Comparison of ENCODE assay signal across 36 cellular contexts in genomic region chr6:90521955-90522354, GRCh38.
"Had no signal": no experiment of that assay in that cellular context is flagged by ENCODE, and none has a peak within 500 bp of the region (broad histone marks: within the 10 kb centered on the region; RNA-seq: fewer than 3 reads in every experiment).

No MANE protein-coding gene starts in this region.

- H3K4me3 ChIP-seq: adrenal gland, body of pancreas, breast epithelium had no signal

- H3K27ac ChIP-seq: adrenal gland, body of pancreas, brain microvascular endothelial cell, breast epithelium, VCaP had no signal

- H3K4me3 Mint-ChIP-seq: activated B cell treated with CpG ODN at 0.5 μM for 24 hours; activated CD4-positive, alpha-beta memory T cell treated with anti-CD3 and anti-CD28 coated beads for 36 hours; activated CD4-positive, alpha-beta T cell treated with anti-CD3 and anti-CD28 coated beads, Interleukin-2, amount 10 ng/mL, durations not matched to agents 24 days and 14 days; activated CD8-positive, alpha-beta T cell treated with anti-CD3 and anti-CD28 coated beads for 36 hours; activated naive CD4-positive, alpha-beta T cell treated with anti-CD3 and anti-CD28 coated beads for 36 hours; activated naive CD8-positive, alpha-beta T cell treated with anti-CD3 and anti-CD28 coated beads for 36 hours; activated T-cell treated with anti-CD3 and anti-CD28 coated beads, Interleukin-2, amount 50 U/mL, for 4 hours; activated T-cell treated with anti-CD3 and anti-CD28 coated beads, Interleukin-2, amount 50 U/mL, for 72 hours; activated T-helper 1 cell treated with anti-CD3 and anti-CD28 coated beads, Interleukin-12 subunit alpha, Interleukin-12 subunit beta, Interleukin-2, Interleukin-4 antibody, amounts not matched to agents 30 ng/mL and 10 ng/mL and 1 ng/mL, durations not matched to agents 14 hours and 24 hours and 36 hours; activated T-helper 17 cell treated with anti-CD3 and anti-CD28 coated beads, Interleukin-2, amount 50 U/mL, for 72 hours; T-helper 1 cell treated with Interleukin-12 subunit alpha and Interleukin-12 subunit beta and Interleukin-4 antibody, amounts not matched to agents 30 μg/mL and 1 μg/mL, for 36 hours; T-helper 2 cell treated with Interferon-gamma antibody and Interleukin-4, amounts not matched to agents 5 μg/mL and 100 μg/mL, for 36 hours had no signal

- H3K4me1 ChIP-seq: body of pancreas, breast epithelium had no signal

- H3K9me3 ChIP-seq: adrenal gland, body of pancreas, breast epithelium had no signal

- DNase-seq: activated B cell treated with CpG ODN at 0.5 μM for 24 hours; activated CD4-positive, alpha-beta memory T cell treated with anti-CD3 and anti-CD28 coated beads for 36 hours; activated CD4-positive, alpha-beta T cell treated with anti-CD3 and anti-CD28 coated beads for 4 hours; activated CD4-positive, alpha-beta T cell treated with anti-CD3 and anti-CD28 coated beads, Interleukin-2, amount 10 ng/mL, durations not matched to agents 24 days and 14 days; activated CD4-positive, alpha-beta T cell treated with anti-CD3 and anti-CD28 coated beads, Interleukin-2, amount 50 U/mL, for 1 hour; activated CD4-positive, alpha-beta T cell treated with anti-CD3 and anti-CD28 coated beads, Interleukin-2, amount 50 U/mL, for 4 hours; activated CD4-positive, CD25-positive, alpha-beta regulatory T cell treated with anti-CD3 and anti-CD28 coated beads, Interleukin-2, amount 50 U/mL, for 72 hours; activated CD8-positive, alpha-beta memory T cell treated with anti-CD3 and anti-CD28 coated beads, Interleukin-2, amount 50 U/mL, for 4 hours; activated CD8-positive, alpha-beta T cell treated with anti-CD3 and anti-CD28 coated beads for 36 hours; activated effector memory CD4-positive, alpha-beta T cell treated with anti-CD3 and anti-CD28 coated beads, Interleukin-2, amount 50 U/mL, for 16 hours; activated gamma-delta T cell treated with Interleukin-2 at 50 U/mL for 16 hours; activated naive CD4-positive, alpha-beta T cell; activated naive CD4-positive, alpha-beta T cell treated with anti-CD3 and anti-CD28 coated beads for 36 hours; activated naive CD4-positive, alpha-beta T cell treated with anti-CD3 and anti-CD28 coated beads, Interleukin-2, amount 50 U/mL, for 16 hours; activated naive CD8-positive, alpha-beta T cell treated with anti-CD3 and anti-CD28 coated beads for 36 hours; activated T-cell treated with anti-CD3 and anti-CD28 coated beads for 4 hours; activated T-cell treated with anti-CD3 and anti-CD28 coated beads, Interleukin-2, amount 50 U/mL, for 1 hour; activated T-cell treated with anti-CD3 and anti-CD28 coated beads, Interleukin-2, amount 50 U/mL, for 4 hours; activated T-cell treated with anti-CD3 and anti-CD28 coated beads, Interleukin-2, amount 50 U/mL, for 72 hours; adrenal gland; amniotic stem cell; aorta; body of pancreas; brain microvascular endothelial cell; central memory CD4-positive, alpha-beta T cell; T-helper 2 cell; T-helper 9 cell had no signal

- H3K9me3 Mint-ChIP-seq: activated B cell treated with CpG ODN at 0.5 μM for 24 hours; activated CD4-positive, alpha-beta memory T cell treated with anti-CD3 and anti-CD28 coated beads for 36 hours; activated CD4-positive, alpha-beta T cell treated with anti-CD3 and anti-CD28 coated beads, Interleukin-2, amount 10 ng/mL, durations not matched to agents 24 days and 14 days; activated CD8-positive, alpha-beta T cell treated with anti-CD3 and anti-CD28 coated beads for 36 hours; activated naive CD4-positive, alpha-beta T cell treated with anti-CD3 and anti-CD28 coated beads for 36 hours; activated naive CD4-positive, alpha-beta T cell treated with anti-CD3 and anti-CD28 coated beads, Interleukin-2, amount 50 U/mL, for 72 hours; activated naive CD8-positive, alpha-beta T cell treated with anti-CD3 and anti-CD28 coated beads for 36 hours; activated T-cell treated with anti-CD3 and anti-CD28 coated beads, Interleukin-2, amount 50 U/mL, for 4 hours; activated T-cell treated with anti-CD3 and anti-CD28 coated beads, Interleukin-2, amount 50 U/mL, for 72 hours; activated T-helper 1 cell treated with anti-CD3 and anti-CD28 coated beads, Interleukin-12 subunit alpha, Interleukin-12 subunit beta, Interleukin-2, Interleukin-4 antibody, amounts not matched to agents 30 ng/mL and 10 ng/mL and 1 ng/mL, durations not matched to agents 14 hours and 24 hours and 36 hours; activated T-helper 17 cell treated with anti-CD3 and anti-CD28 coated beads, Interleukin-2, amount 50 U/mL, for 72 hours; T-helper 1 cell treated with Interleukin-12 subunit alpha and Interleukin-12 subunit beta and Interleukin-4 antibody, amounts not matched to agents 30 μg/mL and 1 μg/mL, for 36 hours; T-helper 2 cell treated with Interferon-gamma antibody and Interleukin-4, amounts not matched to agents 5 μg/mL and 100 μg/mL, for 36 hours had no signal

- H3K36me3 Mint-ChIP-seq: activated naive CD4-positive, alpha-beta T cell treated with anti-CD3 and anti-CD28 coated beads, Interleukin-2, amount 50 U/mL, for 72 hours had no signal

- ATAC-seq: activated CD8-positive, alpha-beta T cell treated with anti-CD3 and anti-CD28 coated beads for 36 hours; activated naive CD4-positive, alpha-beta T cell treated with anti-CD3 and anti-CD28 coated beads, Interleukin-2, amount 50 U/mL, for 72 hours; activated T-cell treated with anti-CD3 and anti-CD28 coated beads, Interleukin-2, amount 50 U/mL, for 4 hours; activated T-cell treated with anti-CD3 and anti-CD28 coated beads, Interleukin-2, amount 50 U/mL, for 72 hours; activated T-helper 17 cell treated with anti-CD3 and anti-CD28 coated beads, Interleukin-2, amount 50 U/mL, for 72 hours; body of pancreas had no signal

- FAIRE-seq: astrocyte, TTC549 had no signal

- H3K27me3 ChIP-seq: adrenal gland, body of pancreas, brain microvascular endothelial cell, breast epithelium had no signal

- H3K27me3 Mint-ChIP-seq: activated B cell treated with CpG ODN at 0.5 μM for 24 hours; activated CD4-positive, alpha-beta memory T cell treated with anti-CD3 and anti-CD28 coated beads for 36 hours; activated CD4-positive, alpha-beta T cell treated with anti-CD3 and anti-CD28 coated beads, Interleukin-2, amount 10 ng/mL, durations not matched to agents 24 days and 14 days; activated CD8-positive, alpha-beta T cell treated with anti-CD3 and anti-CD28 coated beads for 36 hours; activated naive CD8-positive, alpha-beta T cell treated with anti-CD3 and anti-CD28 coated beads for 36 hours; activated T-helper 17 cell treated with anti-CD3 and anti-CD28 coated beads, Interleukin-2, amount 50 U/mL, for 72 hours had no signal

- H3K27ac Mint-ChIP-seq: activated B cell treated with CpG ODN at 0.5 μM for 24 hours; activated CD4-positive, alpha-beta memory T cell treated with anti-CD3 and anti-CD28 coated beads for 36 hours; activated CD4-positive, alpha-beta T cell treated with anti-CD3 and anti-CD28 coated beads, Interleukin-2, amount 10 ng/mL, durations not matched to agents 24 days and 14 days; activated CD8-positive, alpha-beta T cell treated with anti-CD3 and anti-CD28 coated beads for 36 hours; activated naive CD4-positive, alpha-beta T cell treated with anti-CD3 and anti-CD28 coated beads for 36 hours; activated naive CD4-positive, alpha-beta T cell treated with anti-CD3 and anti-CD28 coated beads, Interleukin-2, amount 50 U/mL, for 72 hours; activated naive CD8-positive, alpha-beta T cell treated with anti-CD3 and anti-CD28 coated beads for 36 hours; activated T-cell treated with anti-CD3 and anti-CD28 coated beads, Interleukin-2, amount 50 U/mL, for 72 hours; activated T-helper 1 cell treated with anti-CD3 and anti-CD28 coated beads, Interleukin-12 subunit alpha, Interleukin-12 subunit beta, Interleukin-2, Interleukin-4 antibody, amounts not matched to agents 30 ng/mL and 10 ng/mL and 1 ng/mL, durations not matched to agents 14 hours and 24 hours and 36 hours; activated T-helper 17 cell treated with anti-CD3 and anti-CD28 coated beads, Interleukin-2, amount 50 U/mL, for 72 hours; T-helper 1 cell treated with Interleukin-12 subunit alpha and Interleukin-12 subunit beta and Interleukin-4 antibody, amounts not matched to agents 30 μg/mL and 1 μg/mL, for 36 hours; T-helper 2 cell treated with Interferon-gamma antibody and Interleukin-4, amounts not matched to agents 5 μg/mL and 100 μg/mL, for 36 hours had no signal

- H3K4me1 Mint-ChIP-seq: activated B cell treated with CpG ODN at 0.5 μM for 24 hours; activated naive CD8-positive, alpha-beta T cell treated with anti-CD3 and anti-CD28 coated beads for 36 hours; activated T-helper 17 cell treated with anti-CD3 and anti-CD28 coated beads, Interleukin-2, amount 50 U/mL, for 72 hours had no signal
